In genomic region chr13:95970878-95971277, GRCh38 we compare ENCODE assay signal across 17 cellular contexts.
DNase-seq lines count a peak whose midpoint lies in the region; ATAC-seq and TF ChIP-seq lines count a peak whose summit lies in the region.
"Had no signal": no experiment of that assay in that cellular context is flagged by ENCODE, and none has a peak within 500 bp of the region (broad histone marks: within the 10 kb centered on the region; RNA-seq: fewer than 3 reads in every experiment).

No MANE protein-coding gene starts in this region.

- H3K79me2 ChIP-seq in mesendoderm (ENCODE audit: control insufficient read depth, insufficient read depth, low read length): no peaks in the 10 kb centered on the region

- TF ChIP-seq CTCF in WTC11 (IDR thresholded peaks at IDR 0.05): no peak

- no peak overlapping the region for H3K27ac Mint-ChIP-seq in WTC11
- H3K27ac Mint-ChIP-seq: B cell; CD4-positive, CD25-positive, alpha-beta regulatory T cell; CD8-positive, alpha-beta T cell had no signal

- H3K23ac ChIP-seq in mesendoderm (ENCODE audit: low read length): no peak overlapping the region

- no peaks in the 10 kb centered on the region for H3K27me3 Mint-ChIP-seq in WTC11 (ENCODE audit: low read depth)
- H3K27me3 Mint-ChIP-seq: B cell; CD4-positive, CD25-positive, alpha-beta regulatory T cell had no signal

- H3K36me3 ChIP-seq in mesendoderm (ENCODE audit: control insufficient read depth, insufficient read depth, low read length): no peaks in the 10 kb centered on the region
- H3K36me3 ChIP-seq: BLaER1 had no signal

- no peak overlapping the region for H3K4me3 ChIP-seq in mesendoderm (ENCODE audit: low read length)
- H3K4me3 ChIP-seq: BLaER1, GM23248 had no signal

- H3K18ac ChIP-seq in mesendoderm (ENCODE audit: low read length): no peak overlapping the region

- no CpG with 5 or more reads among the region's 2 CpGs for WGBS in mesendoderm (ENCODE audit: extremely low coverage, insufficient coverage, low lambda C conversion rate)

- DNase-seq in NCI-H82 (lab: John Stamatoyannopoulos, UW) (peak; percentile 23), NCI-H82 treated with DMSO at 0.1 percent for 48 hours (lab: John Stamatoyannopoulos, UW; ENCODE audit: unreplicated experiment) (no peak), WTC11 (ENCODE audit: low spot score) (no peak), mesendoderm (peak; percentile 34), NCI-H1436 treated with DMSO at 0.1 percent for 48 hours (lab: John Stamatoyannopoulos, UW) (no peak)
- DNase-seq: Caco-2; CD4-positive, CD25-positive, alpha-beta regulatory T cell; CD8-positive, alpha-beta T cell; DMS153; DND-41; GM23248; HCEC 1CT had no signal

- H4K8ac ChIP-seq in mesendoderm (ENCODE audit: low read depth, low read length): no peak overlapping the region

- H3K4me1 Mint-ChIP-seq in WTC11: peaks cover 3% of the 10 kb centered on the region; the same call in 1 of the 2 replicates
- H3K4me1 Mint-ChIP-seq: B cell; CD4-positive, CD25-positive, alpha-beta regulatory T cell had no signal

- POLR2A ChIA-PET in WTC11 (lab: Charles Lee): no interaction called here

- H2AK5ac ChIP-seq in mesendoderm (ENCODE audit: low read length): no peak overlapping the region

- H2BK15ac ChIP-seq in mesendoderm (replicated peaks; ENCODE audit: low read depth): no peak overlapping the region

- ATAC-seq in WTC11 (peak; percentile 88), GM19035 (IDR thresholded peaks at IDR 0.05; ENCODE audit: unreplicated experiment) (no peak)
- ATAC-seq: CD8-positive, alpha-beta T cell had no signal

- H3K79me1 ChIP-seq in mesendoderm (ENCODE audit: low read length): no peaks in the 10 kb centered on the region

- H2BK120ac ChIP-seq in mesendoderm (ENCODE audit: low read depth, low read length): no peak overlapping the region

- H3K4me1 ChIP-seq in mesendoderm (ENCODE audit: control insufficient read depth, low read depth, low read length): no peaks in the 10 kb centered on the region
- H3K4me1 ChIP-seq: BLaER1, Caco-2 had no signal

- H3K27me3 ChIP-seq in mesendoderm (ENCODE audit: insufficient read depth, low read length, poor library complexity): no peaks in the 10 kb centered on the region
- H3K27me3 ChIP-seq: BLaER1 had no signal

- H3K4me2 ChIP-seq in mesendoderm (ENCODE audit: low read length): no peak overlapping the region
- H3K4me2 ChIP-seq: BLaER1 had no signal

- H3K4ac ChIP-seq in mesendoderm (ENCODE audit: low read depth, low read length): no peak overlapping the region

- H3K9me3 Mint-ChIP-seq in WTC11: peaks cover 6% of the 10 kb centered on the region
- H3K9me3 Mint-ChIP-seq: CD8-positive, alpha-beta T cell had no signal

- no peak overlapping the region for H3K9ac ChIP-seq in mesendoderm (ENCODE audit: low read length)
- H3K9ac ChIP-seq: BLaER1, GM23248 had no signal

- H3K36me3 Mint-ChIP-seq in WTC11: peaks cover 10% of the 10 kb centered on the region
- H3K36me3 Mint-ChIP-seq: CD4-positive, CD25-positive, alpha-beta regulatory T cell; CD8-positive, alpha-beta T cell had no signal

- no peak overlapping the region for H4K5ac ChIP-seq in mesendoderm (ENCODE audit: low read length)

- H3K4me3 Mint-ChIP-seq in WTC11: no peak overlapping the region
- H3K4me3 Mint-ChIP-seq: B cell; CD4-positive, CD25-positive, alpha-beta regulatory T cell; CD8-positive, alpha-beta T cell had no signal

- H2BK5ac ChIP-seq in mesendoderm (ENCODE audit: low read length): no peak overlapping the region

- H3K27ac ChIP-seq in mesendoderm (ENCODE audit: low read depth, low read length): no peak overlapping the region
- H3K27ac ChIP-seq: 22Rv1, BLaER1, C4-2B, GM23248 had no signal

- CTCF ChIA-PET in WTC11 (lab: Charles Lee): no interaction called here

- no peak overlapping the region for H3K56ac ChIP-seq in mesendoderm (ENCODE audit: low read length)

TF ChIP-seq in WTC11, 78 proteins besides CTCF, POLR2A, EP300 and RAD21:
- TF ChIP-seq PRRX2 (CRISPR knock-in tag; IDR thresholded peaks at IDR 0.05) (no peak), MXD4 (CRISPR knock-in tag; IDR thresholded peaks at IDR 0.05; ENCODE audit: borderline replicate concordance) (no peak), PREB (CRISPR knock-in tag; IDR thresholded peaks at IDR 0.05; ENCODE audit: borderline replicate concordance) (no peak), RORB (CRISPR knock-in tag; IDR thresholded peaks at IDR 0.05) (no peak), CBFB (CRISPR knock-in tag; IDR thresholded peaks at IDR 0.05; ENCODE audit: low read depth) (no peak), FOXJ3 (CRISPR knock-in tag; IDR thresholded peaks at IDR 0.05; ENCODE audit: borderline replicate concordance) (no peak), ZNF219 (CRISPR knock-in tag; IDR thresholded peaks at IDR 0.05; ENCODE audit: borderline replicate concordance) (no peak), CDX4 (CRISPR knock-in tag; IDR thresholded peaks at IDR 0.05; ENCODE audit: borderline replicate concordance) (no peak), ATF1 (CRISPR knock-in tag; IDR thresholded peaks at IDR 0.05) (no peak), SOX15 (CRISPR knock-in tag; IDR thresholded peaks at IDR 0.05) (no peak), RELA (CRISPR knock-in tag; IDR thresholded peaks at IDR 0.05; ENCODE audit: borderline replicate concordance) (no peak), SMAD3 (CRISPR knock-in tag; IDR thresholded peaks at IDR 0.05; ENCODE audit: borderline replicate concordance) (no peak), NFATC4 (CRISPR knock-in tag; IDR thresholded peaks at IDR 0.05) (no peak), ZNF671 (CRISPR knock-in tag; IDR thresholded peaks at IDR 0.05) (no peak), AR (CRISPR knock-in tag; IDR thresholded peaks at IDR 0.05) (no peak), TEAD4 (CRISPR knock-in tag; IDR thresholded peaks at IDR 0.05) (no peak), NR3C1 (CRISPR knock-in tag; conservative IDR thresholded peaks at IDR 0.05; ENCODE audit: low read depth) (no peak), JAZF1 (CRISPR knock-in tag; IDR thresholded peaks at IDR 0.05) (no peak), ZNF396 (CRISPR knock-in tag; IDR thresholded peaks at IDR 0.05; ENCODE audit: borderline replicate concordance) (no peak), ZNF281 (CRISPR knock-in tag; IDR thresholded peaks at IDR 0.05) (no peak)

Comparison
In these comparisons a context has a peak if more than half of its experiments do, and no peak if none do; other contexts are left out.
1. DNase-seq: peak in NCI-H82 (single experiment) and mesendoderm (single experiment); none in NCI-H82 treated with DMSO at 0.1 percent for 48 hours (single experiment), WTC11 (single experiment) and NCI-H1436 treated with DMSO at 0.1 percent for 48 hours (single experiment).